ENCODE assay signal across 14 cellular contexts in genomic region chr10:106355450-106355849, GRCh38.
DNase-seq lines count a peak whose midpoint lies in the region; ATAC-seq, FAIRE-seq and TF ChIP-seq lines count a peak whose summit lies in the region.
"Had no signal": no experiment of that assay in that cellular context is flagged by ENCODE, and none has a peak within 500 bp of the region (broad histone marks: within the 10 kb centered on the region; RNA-seq: fewer than 3 reads in every experiment).

No MANE protein-coding gene starts in this region.

- no peak for ATAC-seq in SK-N-SH treated with all-trans-retinoic acid at 6 μM for 48 hours
- ATAC-seq: gastroesophageal sphincter, K562, psoas muscle had no signal

- H3K4me3 Mint-ChIP-seq in endodermal cell (no peak overlapping the region), osteocyte (ENCODE audit: unreplicated experiment) (no peak overlapping the region)

- peak; percentile 38; the same call in 1 of the 2 replicates for TF ChIP-seq RAD21 in SK-N-SH (IDR thresholded peaks at IDR 0.05; ENCODE audit: low read length)

- H3K4me1 Mint-ChIP-seq in endodermal cell (no peaks in the 10 kb centered on the region), osteocyte (ENCODE audit: unreplicated experiment) (no peaks in the 10 kb centered on the region)

- no peak overlapping the region for H3K27ac ChIP-seq in SK-N-SH (ENCODE audit: low read depth in 2 of 2, low read length in 1 of 2)
- H3K27ac ChIP-seq in OCI-LY1 (ENCODE audit: low read depth, low read length, poor library complexity, severe bottlenecking) = no peak overlapping the region
- H3K27ac ChIP-seq in endodermal cell (ENCODE audit: low read depth, low read length) = no peak overlapping the region
- H3K27ac ChIP-seq in small intestine (ENCODE audit: low read depth in 1 of 2, low read length in 1 of 2) = no peak overlapping the region
- no peak overlapping the region for H3K27ac ChIP-seq in left ventricle myocardium inferior (replicated peaks)
- H3K27ac ChIP-seq: colonic mucosa, gastroesophageal sphincter, psoas muscle, SK-N-MC had no signal

- H3K9ac ChIP-seq in SK-N-SH (no peak overlapping the region), OCI-LY1 (ENCODE audit: low read length) (no peak overlapping the region), endodermal cell (ENCODE audit: extremely low read depth, low read length, poor library complexity, severe bottlenecking) (no peak overlapping the region)

- no peaks in the 10 kb centered on the region for H3F3A ChIP-seq in SK-N-SH (replicated peaks; ENCODE audit: insufficient read depth)
- no peaks in the 10 kb centered on the region for H3F3A ChIP-seq in OCI-LY1 (ENCODE audit: insufficient read depth, low read length)

- H3K36me3 Mint-ChIP-seq in endodermal cell (ENCODE audit: low read depth) (no peaks in the 10 kb centered on the region), osteocyte (ENCODE audit: unreplicated experiment) (no peaks in the 10 kb centered on the region)

- H3K4me2 ChIP-seq in SK-N-SH = no peak overlapping the region
- no peak overlapping the region for H3K4me2 ChIP-seq in OCI-LY1 (ENCODE audit: low read length)

- H4K20me1 ChIP-seq in SK-N-SH (ENCODE audit: insufficient read depth) = no peaks in the 10 kb centered on the region
- H4K20me1 ChIP-seq in OCI-LY1 (ENCODE audit: insufficient read depth, low read length) = no peaks in the 10 kb centered on the region

- no peak for TF ChIP-seq EP300 in SK-N-SH (IDR thresholded peaks at IDR 0.05; ENCODE audit: borderline replicate concordance in 1 of 2, low read depth in 1 of 2, low read length in 1 of 2)

- H2AFZ ChIP-seq in SK-N-SH (ENCODE audit: low read depth) (no peak overlapping the region), OCI-LY1 (ENCODE audit: low read length) (no peak overlapping the region)

- DNase-seq in SK-N-SH = peak; percentile 8
- DNase-seq in endodermal cell = peak; percentile 76
- no peak for DNase-seq in osteocyte (ENCODE audit: extremely low spot score, unreplicated experiment)
- no peak for DNase-seq in small intestine
- no peak for DNase-seq in left ventricle myocardium inferior
- no peak for DNase-seq in NCI-H2029 treated with DMSO at 0.1 percent for 48 hours (lab: John Stamatoyannopoulos, UW)
- DNase-seq: activated gamma-delta T cell treated with Interleukin-2 at 50 U/mL for 16 hours, colonic mucosa, psoas muscle had no signal

- H3K79me2 ChIP-seq in SK-N-SH (ENCODE audit: insufficient read depth) (no peaks in the 10 kb centered on the region), OCI-LY1 (ENCODE audit: insufficient read depth, low read length) (no peaks in the 10 kb centered on the region)

- H3K36me3 ChIP-seq in SK-N-SH (replicated peaks in 1 of 2; ENCODE audit: control insufficient read depth in 1 of 2, insufficient read depth in 2 of 2, low read length in 1 of 2) (no peaks in the 10 kb centered on the region), OCI-LY1 (ENCODE audit: insufficient read depth, low read length) (no peaks in the 10 kb centered on the region), endodermal cell (ENCODE audit: control insufficient read depth, insufficient read depth, low read length) (no peaks in the 10 kb centered on the region), small intestine (ENCODE audit: control insufficient read depth in 2 of 2, insufficient read depth in 2 of 2, low read length in 2 of 2) (no peaks in the 10 kb centered on the region), left ventricle myocardium inferior (no peaks in the 10 kb centered on the region)
- H3K36me3 ChIP-seq: colonic mucosa, gastroesophageal sphincter had no signal

- no peaks in the 10 kb centered on the region for H3K9me3 Mint-ChIP-seq in endodermal cell
- H3K9me3 Mint-ChIP-seq in osteocyte (ENCODE audit: unreplicated experiment) = no peaks in the 10 kb centered on the region

- FAIRE-seq in small intestine (lab: Jason Lieb, UNC) = no peak
- FAIRE-seq: K562 had no signal

- TF ChIP-seq CTCF in SK-N-SH (IDR thresholded peaks at IDR 0.05) (peak; percentile 23; the same call in 1 of the 2 replicates), OCI-LY1 (IDR thresholded peaks at IDR 0.05; ENCODE audit: low read length) (peak; percentile 45; the same call in 1 of the 2 replicates), endodermal cell (conservative IDR thresholded peaks at IDR 0.05) (peak; percentile 75), osteocyte (IDR thresholded peaks at IDR 0.05) (peak; percentile 21), left ventricle myocardium inferior (IDR thresholded peaks at IDR 0.05; ENCODE audit: borderline replicate concordance) (no peak)

- no peaks in the 10 kb centered on the region for H3K9me3 ChIP-seq in SK-N-SH
- no peaks in the 10 kb centered on the region for H3K9me3 ChIP-seq in OCI-LY1 (ENCODE audit: low read length)
- H3K9me3 ChIP-seq in endodermal cell (ENCODE audit: control insufficient read depth, low read length) = no peaks in the 10 kb centered on the region
- no peaks in the 10 kb centered on the region for H3K9me3 ChIP-seq in small intestine (ENCODE audit: control insufficient read depth, low read depth)
- no peaks in the 10 kb centered on the region for H3K9me3 ChIP-seq in left ventricle myocardium inferior (replicated peaks)
- H3K9me3 ChIP-seq: colonic mucosa, gastroesophageal sphincter, psoas muscle had no signal

- WGBS in SK-N-SH (ENCODE audit: low lambda C conversion rate) = 13% methylated on average over 2 of the region's 2 CpGs
- WGBS in endodermal cell (ENCODE audit: insufficient coverage in 1 of 2, insufficient read length in 1 of 2), 2 experiments = 45 to 80% methylated on average over 1 to 2 of the region's 2 CpGs
- 22 to 37% (median 27%) methylated on average over 2 of the region's 2 CpGs for WGBS in small intestine, 3 donors

- H3K9me2 ChIP-seq in SK-N-SH (no peaks in the 10 kb centered on the region), OCI-LY1 (ENCODE audit: low read depth, low read length) (no peaks in the 10 kb centered on the region)

- CTCF ChIA-PET in SK-N-SH (lab: Yijun Ruan, JAX) = interaction anchor here (0.7 to 2.5 kb wide), 14 partner anchors 8 to 1292 kb away, joined by 3 to 17 read pairs (median 4); no protein-coding TSS in a partner anchor

- H3K27ac Mint-ChIP-seq in endodermal cell (no peak overlapping the region), osteocyte (ENCODE audit: unreplicated experiment) (no peak overlapping the region)

- no peak overlapping the region for H3K4me3 ChIP-seq in SK-N-SH (ENCODE audit: low read depth in 2 of 2, low read length in 1 of 2)
- H3K4me3 ChIP-seq in OCI-LY1 (ENCODE audit: low read depth, low read length, poor library complexity, severe bottlenecking) = no peak overlapping the region
- no peak overlapping the region for H3K4me3 ChIP-seq in endodermal cell (ENCODE audit: low read length)
- no peak overlapping the region for H3K4me3 ChIP-seq in small intestine (ENCODE audit: low read depth in 1 of 2, low read length in 2 of 2)
- H3K4me3 ChIP-seq in left ventricle myocardium inferior = no peak overlapping the region
- H3K4me3 ChIP-seq: colonic mucosa, gastroesophageal sphincter, K562, psoas muscle, SK-N-MC had no signal

- H3K27me3 Mint-ChIP-seq in endodermal cell (ENCODE audit: insufficient read depth) (no peaks in the 10 kb centered on the region), osteocyte (ENCODE audit: unreplicated experiment) (no peaks in the 10 kb centered on the region)

- intact Hi-C loops in left ventricle myocardium inferior (cut with micrococcal nuclease) = no loop called here

- H3K4me1 ChIP-seq in SK-N-SH (ENCODE audit: control insufficient read depth in 1 of 2, insufficient read depth in 2 of 2, low read depth in 1 of 2, low read length in 1 of 2) = no peaks in the 10 kb centered on the region
- no peaks in the 10 kb centered on the region for H3K4me1 ChIP-seq in OCI-LY1 (ENCODE audit: insufficient read depth, low read length, severe bottlenecking)
- no peaks in the 10 kb centered on the region for H3K4me1 ChIP-seq in endodermal cell (ENCODE audit: control insufficient read depth, insufficient read depth, low read length)
- no peaks in the 10 kb centered on the region for H3K4me1 ChIP-seq in small intestine (ENCODE audit: control insufficient read depth in 2 of 2, insufficient read depth in 1 of 2, low read depth in 1 of 2, low read length in 1 of 2)
- H3K4me1 ChIP-seq in left ventricle myocardium inferior = no peaks in the 10 kb centered on the region
- H3K4me1 ChIP-seq: colonic mucosa, gastroesophageal sphincter, psoas muscle had no signal

- H3K27me3 ChIP-seq in SK-N-SH (ENCODE audit: insufficient read depth) (no peaks in the 10 kb centered on the region), OCI-LY1 (ENCODE audit: insufficient read depth, low read length) (no peaks in the 10 kb centered on the region), endodermal cell (ENCODE audit: control insufficient read depth, insufficient read depth, low read length, poor library complexity, severe bottlenecking) (no peaks in the 10 kb centered on the region), small intestine (ENCODE audit: control insufficient read depth in 2 of 2, insufficient read depth in 2 of 2, low read length in 2 of 2) (no peaks in the 10 kb centered on the region), left ventricle myocardium inferior (ENCODE audit: low read depth) (no peaks in the 10 kb centered on the region)
- H3K27me3 ChIP-seq: colonic mucosa, gastroesophageal sphincter had no signal

- POLR2A ChIA-PET in SK-N-SH (lab: Yijun Ruan, JAX) = no interaction called here

TF ChIP-seq in SK-N-SH, 30 proteins besides CTCF, POLR2A, EP300 and RAD21:
- TF ChIP-seq JUND (IDR thresholded peaks at IDR 0.05) (no peak), TCF12 (IDR thresholded peaks at IDR 0.05) (no peak)

TF ChIP-seq in SK-N-SH treated with all-trans-retinoic acid at 6 μM for 48 hours, 23 proteins besides CTCF, POLR2A, EP300 and RAD21:
- TF ChIP-seq OSR1 (CRISPR knock-in tag; IDR thresholded peaks at IDR 0.05) (no peak), ARNTL (CRISPR knock-in tag; IDR thresholded peaks at IDR 0.05; ENCODE audit: borderline replicate concordance, low read depth) (no peak), TCF4 (CRISPR knock-in tag; IDR thresholded peaks at IDR 0.05; ENCODE audit: borderline replicate concordance) (no peak), ZFP3 (CRISPR knock-in tag; IDR thresholded peaks at IDR 0.05) (no peak)

Comparison
In these comparisons a context has a peak if more than half of its experiments do, and no peak if none do; other contexts are left out.
1. DNase-seq: peak in SK-N-SH (single experiment) and endodermal cell (single experiment); none in osteocyte (single experiment), small intestine (single experiment), left ventricle myocardium inferior (single experiment) and NCI-H2029 treated with DMSO at 0.1 percent for 48 hours (single experiment).